9 cellular contexts compared by ENCODE assay signal in genomic region chr10:79349072-79349491, GRCh38. TPM values are rescaled to one million over a fixed set of nuclear protein-coding genes. Genes with fewer than 3 reads are reported as not detected.
DNase-seq lines count a peak whose midpoint lies in the region; ATAC-seq and TF ChIP-seq lines count a peak whose summit lies in the region.
"Had no signal": no experiment of that assay in that cellular context is flagged by ENCODE, and none has a peak within 500 bp of the region (broad histone marks: within the 10 kb centered on the region; RNA-seq: fewer than 3 reads in every experiment).

No MANE protein-coding gene starts in this region.

- TF ChIP-seq POLR2A in GM18505 (IDR thresholded peaks at IDR 0.05; ENCODE audit: borderline replicate concordance, extremely low read depth, insufficient read depth, insufficient read length), result no peak

- no peaks in the 10 kb centered on the region for H3K27me3 ChIP-seq in HL-60 (ENCODE audit: insufficient read depth, poor library complexity, severe bottlenecking)

- TF ChIP-seq CTCF in AG09309 (IDR thresholded peaks at IDR 0.05; ENCODE audit: control insufficient read depth, insufficient read depth, low read depth, low read length, missing control alignments), result no peak
- no peak for TF ChIP-seq CTCF in HL-60 (IDR thresholded peaks at IDR 0.05; ENCODE audit: insufficient read depth, low read length)
- no peak for TF ChIP-seq CTCF in cardiac fibroblast (IDR thresholded peaks at IDR 0.05; ENCODE audit: low read depth, low read length)

- peak overlapping the region; percentile 66 to 92 (median 89) for H3K27ac Mint-ChIP-seq in naive thymus-derived CD8-positive, alpha-beta T cell

- POLR2A ChIA-PET in naive thymus-derived CD8-positive, alpha-beta T cell (lab: Charles Lee), result interaction anchor here (0.6 to 2.7 kb wide), 3 partner anchors 9 to 96 kb away, joined by 3 to 10 read pairs (median 7); partner anchors contain the start of gene ZCCHC24

- no peaks in the 10 kb centered on the region for H3K9me3 Mint-ChIP-seq in naive thymus-derived CD8-positive, alpha-beta T cell

- no peaks in the 10 kb centered on the region for H3K27me3 Mint-ChIP-seq in naive thymus-derived CD8-positive, alpha-beta T cell

- H3K4me3 ChIP-seq in AG09309 (ENCODE audit: control insufficient read depth, low read depth, low read length), result peak overlapping the region; percentile 91
- peak overlapping the region; percentile 70 for H3K4me3 ChIP-seq in HL-60 (replicated peaks; ENCODE audit: insufficient read depth, low read length)
- H3K4me3 ChIP-seq in cardiac fibroblast (replicated peaks in 1 of 2; ENCODE audit: low read depth in 2 of 2, low read length in 2 of 2), result peak overlapping the region; percentile 76 to 84

- intact Hi-C loops in sciatic nerve (cut with DNase I), result no loop called here

- H3K4me1 Mint-ChIP-seq in naive thymus-derived CD8-positive, alpha-beta T cell, result peaks cover 12 to 36% (median 29%) of the 10 kb centered on the region in 4 donors

- peak overlapping the region; percentile 73 to 90 (median 82) for H3K4me3 Mint-ChIP-seq in naive thymus-derived CD8-positive, alpha-beta T cell

- no peak for ATAC-seq in naive thymus-derived CD8-positive, alpha-beta T cell
- ATAC-seq in GM18505 (IDR thresholded peaks at IDR 0.05; ENCODE audit: unreplicated experiment) (no peak), sciatic nerve (no peak)

- DNase-seq in AG09309 (ENCODE audit: low read depth) (no peak), HL-60 (ENCODE audit: low read depth in 1 of 2, low spot score in 1 of 2) (no peak), cardiac fibroblast (ENCODE audit: low read depth in 2 of 2) (no peak), SKM-1 (lab: John Stamatoyannopoulos, UW; ENCODE audit: unreplicated experiment) (no peak), sciatic nerve (ENCODE audit: low spot score) (no peak)
- DNase-seq in naive thymus-derived CD8-positive, alpha-beta T cell, result no peak
- no peak for DNase-seq in NK-92 treated with Interleukin-12 subunit alpha and Interleukin-12 subunit beta, amount 100 ng/mL, for 24 hours (lab: John Stamatoyannopoulos, UW)
- DNase-seq: NCI-H2171 had no signal

- peaks cover 0 to 41% (median 28%) of the 10 kb centered on the region in 3 donors for H3K36me3 Mint-ChIP-seq in naive thymus-derived CD8-positive, alpha-beta T cell

- H3K27ac ChIP-seq in HL-60 (replicated peaks), result peak overlapping the region; percentile 99

RNA-seq across cellular contexts. Expression of gene PPIF, which starts 1.8 kb away (rescaled TPM):
- total RNA-seq in naive thymus-derived CD8-positive, alpha-beta T cell, result 10 to 100 TPM; 29.1 to 33.8 TPM
- polyA plus RNA-seq in naive thymus-derived CD8-positive, alpha-beta T cell, result 10 to 100 TPM in 1 of 3 donors, 1 to 10 TPM in 2; 7.9 to 10.9 (median 8.6) TPM
- 18.8 TPM for total RNA-seq in sciatic nerve
